23 cellular contexts compared by ENCODE assay signal in genomic region chr4:119039160-119039559, GRCh38.
DNase-seq lines count a peak whose midpoint lies in the region; ATAC-seq and TF ChIP-seq lines count a peak whose summit lies in the region.
"Had no signal": no experiment of that assay in that cellular context is flagged by ENCODE, and none has a peak within 500 bp of the region (broad histone marks: within the 10 kb centered on the region; RNA-seq: fewer than 3 reads in every experiment).

No MANE protein-coding gene starts in this region.

- peak overlapping the region; percentile 95 to 96 for H3K27ac ChIP-seq in ascending aorta
- peak overlapping the region; percentile 77 to 100 (median 94) for H3K27ac ChIP-seq in gastroesophageal sphincter
- H3K27ac ChIP-seq in gastrocnemius medialis, result peak overlapping the region; percentile 94 to 98 (median 96)
- H3K27ac ChIP-seq in aorta (ENCODE audit: low read depth in 1 of 2, low read length in 2 of 2), result peak overlapping the region; percentile 51 to 82

- H3K27me3 Mint-ChIP-seq in mesothelial cell of epicardium (ENCODE audit: low read depth), result no peaks in the 10 kb centered on the region
- H3K27me3 Mint-ChIP-seq in T-helper 2 cell treated with Interferon-gamma antibody and Interleukin-4, amounts not matched to agents 5 μg/mL and 100 μg/mL, for 36 hours (ENCODE audit: low read depth), result no peaks in the 10 kb centered on the region
- H3K27me3 Mint-ChIP-seq: stimulated activated naive CD8-positive, alpha-beta T cell treated with anti-CD3 and anti-CD28 coated beads, Interleukin-15, Interleukin-2, amounts not matched to agents 100 ng/mL and 50 ng/mL, for 24 hours had no signal

- ATAC-seq in gastroesophageal sphincter, result no peak
- ATAC-seq in gastrocnemius medialis, result no peak
- no peak for ATAC-seq in aorta (ENCODE audit: low FRiP score)
- ATAC-seq: natural killer cell had no signal

- TF ChIP-seq CTCF in ascending aorta (IDR thresholded peaks at IDR 0.05) (no peak), gastroesophageal sphincter (IDR thresholded peaks at IDR 0.05) (no peak), gastrocnemius medialis (IDR thresholded peaks at IDR 0.05 in 4 of 5, conservative IDR thresholded peaks at IDR 0.05 in 1 of 5) (no peak), mesothelial cell of epicardium (IDR thresholded peaks at IDR 0.05; ENCODE audit: unreplicated experiment) (no peak)

- H3K4me3 ChIP-seq in ascending aorta, result no peak overlapping the region
- H3K4me3 ChIP-seq in gastroesophageal sphincter, result no peak overlapping the region
- no peak overlapping the region for H3K4me3 ChIP-seq in gastrocnemius medialis
- H3K4me3 ChIP-seq in aorta (ENCODE audit: low read length in 2 of 2), result no peak overlapping the region
- H3K4me3 ChIP-seq: Peyer's patch had no signal

- no peak for TF ChIP-seq POLR2A in gastroesophageal sphincter (IDR thresholded peaks at IDR 0.05)
- no peak for TF ChIP-seq POLR2A in gastrocnemius medialis (IDR thresholded peaks at IDR 0.05)

- H3K4me1 ChIP-seq in ascending aorta (peaks cover 0 to 80% of the 10 kb centered on the region in 2 donors), gastroesophageal sphincter (peaks cover 10 to 100% (median 43%) of the 10 kb centered on the region in 3 donors), gastrocnemius medialis (peaks cover 69 to 70% of the 10 kb centered on the region in 2 donors), aorta (ENCODE audit: control insufficient read depth in 1 of 2, insufficient read depth in 2 of 2, low read length in 2 of 2) (peaks cover 6 to 20% of the 10 kb centered on the region in 2 donors)

- in situ Hi-C loops in gastrocnemius medialis (cut with MboI; ENCODE audit: low sequenced_read_pairs in 4 of 4), result loop anchor here in 1 of 4 donors (25.0 kb wide), 1 partner anchor 173 kb away; the partner anchor contains the start of gene USP53

- no peaks in the 10 kb centered on the region for H3K9me3 ChIP-seq in ascending aorta
- no peaks in the 10 kb centered on the region for H3K9me3 ChIP-seq in gastroesophageal sphincter
- H3K9me3 ChIP-seq in gastrocnemius medialis, result no peaks in the 10 kb centered on the region
- H3K9me3 ChIP-seq in aorta (ENCODE audit: control insufficient read depth, low read length), result no peaks in the 10 kb centered on the region
- H3K9me3 ChIP-seq: Peyer's patch had no signal

- H3K9me3 Mint-ChIP-seq in mesothelial cell of epicardium, result no peaks in the 10 kb centered on the region
- no peaks in the 10 kb centered on the region for H3K9me3 Mint-ChIP-seq in T-helper 2 cell treated with Interferon-gamma antibody and Interleukin-4, amounts not matched to agents 5 μg/mL and 100 μg/mL, for 36 hours
- H3K9me3 Mint-ChIP-seq: activated naive CD4-positive, alpha-beta T cell treated with anti-CD3 and anti-CD28 coated beads, Interleukin-2, amount 50 U/mL, for 24 hours; natural killer cell; stimulated activated naive CD8-positive, alpha-beta T cell treated with anti-CD3 and anti-CD28 coated beads, Interleukin-15, Interleukin-2, amounts not matched to agents 100 ng/mL and 50 ng/mL, for 24 hours had no signal

- WGBS in gastroesophageal sphincter (ENCODE audit: low coverage in 1 of 2), 2 donors, result 92 to 100% methylated on average over 1 of the region's 1 CpG
- WGBS in aorta, 2 donors, result 96 to 98% methylated on average over 1 of the region's 1 CpG

- no peak overlapping the region for H3K4me3 Mint-ChIP-seq in mesothelial cell of epicardium
- no peak overlapping the region for H3K4me3 Mint-ChIP-seq in T-helper 2 cell treated with Interferon-gamma antibody and Interleukin-4, amounts not matched to agents 5 μg/mL and 100 μg/mL, for 36 hours
- H3K4me3 Mint-ChIP-seq: activated naive CD4-positive, alpha-beta T cell treated with anti-CD3 and anti-CD28 coated beads, Interleukin-2, amount 50 U/mL, for 24 hours; natural killer cell; stimulated activated naive CD8-positive, alpha-beta T cell treated with anti-CD3 and anti-CD28 coated beads, Interleukin-15, Interleukin-2, amounts not matched to agents 100 ng/mL and 50 ng/mL, for 24 hours had no signal

- peaks cover 2% of the 10 kb centered on the region for H3K36me3 Mint-ChIP-seq in mesothelial cell of epicardium
- no peaks in the 10 kb centered on the region for H3K36me3 Mint-ChIP-seq in T-helper 2 cell treated with Interferon-gamma antibody and Interleukin-4, amounts not matched to agents 5 μg/mL and 100 μg/mL, for 36 hours (ENCODE audit: low read depth)
- H3K36me3 Mint-ChIP-seq: activated naive CD4-positive, alpha-beta T cell treated with anti-CD3 and anti-CD28 coated beads, Interleukin-2, amount 50 U/mL, for 24 hours; natural killer cell had no signal

- H3K27me3 ChIP-seq in ascending aorta (no peaks in the 10 kb centered on the region), gastroesophageal sphincter (no peaks in the 10 kb centered on the region), gastrocnemius medialis (no peaks in the 10 kb centered on the region), aorta (ENCODE audit: control insufficient read depth in 1 of 2, insufficient read depth in 2 of 2, low read length in 1 of 2) (no peaks in the 10 kb centered on the region)
- H3K27me3 ChIP-seq: Peyer's patch had no signal

- peaks cover 31% of the 10 kb centered on the region for H3K4me1 Mint-ChIP-seq in mesothelial cell of epicardium
- peaks cover 7% of the 10 kb centered on the region for H3K4me1 Mint-ChIP-seq in T-helper 2 cell treated with Interferon-gamma antibody and Interleukin-4, amounts not matched to agents 5 μg/mL and 100 μg/mL, for 36 hours (ENCODE audit: low read depth)
- H3K4me1 Mint-ChIP-seq: activated naive CD4-positive, alpha-beta T cell treated with anti-CD3 and anti-CD28 coated beads, Interleukin-2, amount 50 U/mL, for 24 hours; natural killer cell had no signal

- DNase-seq in ascending aorta (ENCODE audit: low spot score in 2 of 2) (no peak), gastrocnemius medialis (no peak), aorta (no peak), dedifferentiated amniotic fluid mesenchymal stem cell (ENCODE audit: extremely low spot score) (no peak), mesothelial cell of epicardium (ENCODE audit: low spot score in 2 of 2, unreplicated experiment in 2 of 2) (no peak)
- no peak for DNase-seq in T-helper 2 cell treated with Interferon-gamma antibody and Interleukin-4, amounts not matched to agents 5 μg/mL and 100 μg/mL, for 36 hours (ENCODE audit: low spot score)
- DNase-seq: activated T-cell treated with anti-CD3 and anti-CD28 coated beads for 4 hours; C1 segment of cervical spinal cord; effector memory CD4-positive, alpha-beta T cell; foreskin fibroblast; kidney glomerular epithelial cell; natural killer cell; NCI-H1092; NCI-H1694 treated with DMSO at 0.1 percent for 48 hours; NCI-H446 treated with DMSO at 0.1 percent for 48 hours; NCI-H774; Peyer's patch; SHP77; stimulated activated CD8-positive, alpha-beta memory T cell treated with anti-CD3 and anti-CD28 coated beads, Interleukin-4, amount 100 ng/mL, for 48 hours; trophoblast cell had no signal

- H3K36me3 ChIP-seq in ascending aorta, result peaks cover 0 to 5% of the 10 kb centered on the region in 2 donors
- H3K36me3 ChIP-seq in gastroesophageal sphincter, result no peaks in the 10 kb centered on the region
- no peaks in the 10 kb centered on the region for H3K36me3 ChIP-seq in gastrocnemius medialis
- no peaks in the 10 kb centered on the region for H3K36me3 ChIP-seq in aorta (ENCODE audit: control insufficient read depth in 1 of 2, insufficient read depth in 2 of 2, low read length in 1 of 2)
- H3K36me3 ChIP-seq: Peyer's patch had no signal

- intact Hi-C loops in ascending aorta (cut with DNase I), result loop anchor here (2.0 kb wide), 2 partner anchors 42 to 56 kb away; no protein-coding TSS in a partner anchor
- intact Hi-C loops in gastrocnemius medialis (cut with DNase I; ENCODE audit: low total_unique reads), result no loop called here
- intact Hi-C loops in aorta (cut with DNase I), result no loop called here

- H3K27ac Mint-ChIP-seq in mesothelial cell of epicardium, result no peak overlapping the region
- H3K27ac Mint-ChIP-seq in T-helper 2 cell treated with Interferon-gamma antibody and Interleukin-4, amounts not matched to agents 5 μg/mL and 100 μg/mL, for 36 hours, result no peak overlapping the region
- H3K27ac Mint-ChIP-seq: activated naive CD4-positive, alpha-beta T cell treated with anti-CD3 and anti-CD28 coated beads, Interleukin-2, amount 50 U/mL, for 24 hours; natural killer cell; stimulated activated naive CD8-positive, alpha-beta T cell treated with anti-CD3 and anti-CD28 coated beads, Interleukin-15, Interleukin-2, amounts not matched to agents 100 ng/mL and 50 ng/mL, for 24 hours had no signal

- TF ChIP-seq EP300 in gastroesophageal sphincter (IDR thresholded peaks at IDR 0.05), result no peak
